ENCODE assay signal across 1 cellular context in the genomic region with DNA sequence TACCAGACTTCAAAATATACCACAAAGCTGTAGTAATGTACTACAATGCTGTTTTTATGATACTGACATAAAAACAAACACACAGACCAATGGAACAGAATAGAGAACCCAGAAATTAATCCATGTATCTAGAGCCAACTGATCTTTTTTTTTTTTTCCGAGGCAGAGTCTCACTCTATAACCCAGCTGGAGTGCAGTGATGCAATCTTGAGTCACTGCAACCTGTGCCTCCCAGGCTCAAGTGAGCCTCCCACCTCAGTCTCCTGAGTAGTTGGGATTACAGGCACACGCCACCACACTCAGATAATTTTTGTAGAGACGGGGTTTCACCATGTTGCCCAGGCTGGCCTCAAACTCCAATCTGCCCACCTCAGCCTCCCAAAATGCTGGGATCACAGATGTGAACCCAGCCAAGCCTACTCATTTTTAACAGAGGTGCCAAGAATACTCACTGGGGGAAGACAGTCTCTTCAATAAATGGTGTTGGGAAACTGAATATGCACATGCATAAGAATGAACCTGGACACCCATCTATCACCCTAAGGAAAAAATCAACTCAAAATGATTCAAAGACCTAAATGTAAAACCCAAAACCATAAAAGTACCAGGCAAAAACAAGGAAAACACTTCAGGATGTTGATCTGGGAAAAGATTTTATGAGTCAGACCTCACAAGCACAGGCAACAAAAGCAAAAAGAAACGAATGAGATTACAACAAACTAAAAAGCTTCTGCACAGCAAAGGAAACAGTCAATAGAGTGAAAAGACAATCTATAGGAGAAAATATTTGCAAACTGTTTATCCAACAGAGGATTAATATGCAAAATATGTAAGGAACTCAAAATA.
A peak's percentile ranks its signal among the peaks of the same experiment; 100 is the strongest.
TF ChIP-seq lines count a peak whose summit lies in the region.

No MANE protein-coding gene starts in this region.

TF ChIP-seq in HEK293, 187 proteins besides CTCF, POLR2A, EP300 and RAD21 (continued from another document and continues in another):
- TF ChIP-seq, protein P1, sequence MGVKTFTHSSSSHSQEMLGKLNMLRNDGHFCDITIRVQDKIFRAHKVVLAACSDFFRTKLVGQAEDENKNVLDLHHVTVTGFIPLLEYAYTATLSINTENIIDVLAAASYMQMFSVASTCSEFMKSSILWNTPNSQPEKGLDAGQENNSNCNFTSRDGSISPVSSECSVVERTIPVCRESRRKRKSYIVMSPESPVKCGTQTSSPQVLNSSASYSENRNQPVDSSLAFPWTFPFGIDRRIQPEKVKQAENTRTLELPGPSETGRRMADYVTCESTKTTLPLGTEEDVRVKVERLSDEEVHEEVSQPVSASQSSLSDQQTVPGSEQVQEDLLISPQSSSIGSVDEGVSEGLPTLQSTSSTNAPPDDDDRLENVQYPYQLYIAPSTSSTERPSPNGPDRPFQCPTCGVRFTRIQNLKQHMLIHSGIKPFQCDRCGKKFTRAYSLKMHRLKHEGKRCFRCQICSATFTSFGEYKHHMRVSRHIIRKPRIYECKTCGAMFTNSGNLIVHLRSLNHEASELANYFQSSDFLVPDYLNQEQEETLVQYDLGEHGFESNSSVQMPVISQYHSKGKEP (tag by site-specific recombination; IDR thresholded peaks at IDR 0.05): no peak
- TF ChIP-seq KLF8 (tag by site-specific recombination; IDR thresholded peaks at IDR 0.05) (peak; percentile 29; the same call in 1 of the 2 replicates), RBAK (tag by site-specific recombination; IDR thresholded peaks at IDR 0.05) (no peak), KLF1 (tag by site-specific recombination; IDR thresholded peaks at IDR 0.05) (no peak), ZNF175 (tag by site-specific recombination; IDR thresholded peaks at IDR 0.05) (no peak), ZNF223 (tag by site-specific recombination; IDR thresholded peaks at IDR 0.05) (no peak), EGR2 (tag by site-specific recombination; IDR thresholded peaks at IDR 0.05; ENCODE audit: low read depth) (peak; percentile 72), BCL11B (tag by site-specific recombination; IDR thresholded peaks at IDR 0.05; ENCODE audit: low read depth) (no peak), ZNF132 (tag by site-specific recombination; IDR thresholded peaks at IDR 0.05; ENCODE audit: borderline replicate concordance) (no peak), ZNF391 (tag by site-specific recombination; IDR thresholded peaks at IDR 0.05; ENCODE audit: borderline replicate concordance, low read depth) (no peak), ZNF2 (tag by site-specific recombination; IDR thresholded peaks at IDR 0.05) (0 out of 2 replicates have a peak, but pooled peaks have one; percentile 38), ZNF792 (tag by site-specific recombination; IDR thresholded peaks at IDR 0.05) (no peak), ZNF558 (tag by site-specific recombination; IDR thresholded peaks at IDR 0.05) (no peak; the same call in 1 of the 2 replicates), ZNF843 (tag by site-specific recombination; IDR thresholded peaks at IDR 0.05) (no peak), ZNF629 (tag by site-specific recombination; IDR thresholded peaks at IDR 0.05) (no peak), ZNF544 (tag by site-specific recombination; IDR thresholded peaks at IDR 0.05) (no peak), ZNF133 (tag by site-specific recombination; IDR thresholded peaks at IDR 0.05) (no peak), KLF9 (tag by site-specific recombination; IDR thresholded peaks at IDR 0.05; ENCODE audit: low read depth) (0 out of 2 replicates have a peak, but pooled peaks have one; percentile 18), ZNF521 (tag by site-specific recombination; IDR thresholded peaks at IDR 0.05) (no peak), ZNF324 (tag by site-specific recombination; IDR thresholded peaks at IDR 0.05) (0 out of 2 replicates have a peak, but pooled peaks have one; percentile 61), HOXC10 (CRISPR knock-in tag; IDR thresholded peaks at IDR 0.05) (no peak), PRDM1 (tag by site-specific recombination; IDR thresholded peaks at IDR 0.05) (no peak), ZSCAN16 (tag by site-specific recombination; IDR thresholded peaks at IDR 0.05) (no peak), KLF10 (tag by site-specific recombination; IDR thresholded peaks at IDR 0.05) (no peak), YY1 (tag by site-specific recombination; IDR thresholded peaks at IDR 0.05) (no peak), ZNF626 (tag by site-specific recombination; IDR thresholded peaks at IDR 0.05) (no peak), ZNF561 (tag by site-specific recombination; IDR thresholded peaks at IDR 0.05; ENCODE audit: borderline replicate concordance) (no peak), GLIS2 (tag by site-specific recombination; IDR thresholded peaks at IDR 0.05) (no peak), ZNF571 (tag by site-specific recombination; IDR thresholded peaks at IDR 0.05) (no peak), ZNF416 (tag by site-specific recombination; IDR thresholded peaks at IDR 0.05) (no peak), SCRT1 (tag by site-specific recombination; IDR thresholded peaks at IDR 0.05; ENCODE audit: borderline replicate concordance) (peak; percentile 64), ZNF621 (tag by site-specific recombination; IDR thresholded peaks at IDR 0.05) (no peak), ZNF114 (tag by site-specific recombination; IDR thresholded peaks at IDR 0.05) (no peak), ZNF221 (tag by site-specific recombination; IDR thresholded peaks at IDR 0.05; ENCODE audit: borderline replicate concordance) (no peak), ZNF16 (tag by site-specific recombination; IDR thresholded peaks at IDR 0.05; ENCODE audit: low read depth) (peak; percentile 45; the same call in 1 of the 2 replicates), ZNF350 (tag by site-specific recombination; IDR thresholded peaks at IDR 0.05) (no peak), ZNF549 (tag by site-specific recombination; IDR thresholded peaks at IDR 0.05) (no peak), SP3 (tag by site-specific recombination; IDR thresholded peaks at IDR 0.05) (no peak)
- TF ChIP-seq, protein P2, sequence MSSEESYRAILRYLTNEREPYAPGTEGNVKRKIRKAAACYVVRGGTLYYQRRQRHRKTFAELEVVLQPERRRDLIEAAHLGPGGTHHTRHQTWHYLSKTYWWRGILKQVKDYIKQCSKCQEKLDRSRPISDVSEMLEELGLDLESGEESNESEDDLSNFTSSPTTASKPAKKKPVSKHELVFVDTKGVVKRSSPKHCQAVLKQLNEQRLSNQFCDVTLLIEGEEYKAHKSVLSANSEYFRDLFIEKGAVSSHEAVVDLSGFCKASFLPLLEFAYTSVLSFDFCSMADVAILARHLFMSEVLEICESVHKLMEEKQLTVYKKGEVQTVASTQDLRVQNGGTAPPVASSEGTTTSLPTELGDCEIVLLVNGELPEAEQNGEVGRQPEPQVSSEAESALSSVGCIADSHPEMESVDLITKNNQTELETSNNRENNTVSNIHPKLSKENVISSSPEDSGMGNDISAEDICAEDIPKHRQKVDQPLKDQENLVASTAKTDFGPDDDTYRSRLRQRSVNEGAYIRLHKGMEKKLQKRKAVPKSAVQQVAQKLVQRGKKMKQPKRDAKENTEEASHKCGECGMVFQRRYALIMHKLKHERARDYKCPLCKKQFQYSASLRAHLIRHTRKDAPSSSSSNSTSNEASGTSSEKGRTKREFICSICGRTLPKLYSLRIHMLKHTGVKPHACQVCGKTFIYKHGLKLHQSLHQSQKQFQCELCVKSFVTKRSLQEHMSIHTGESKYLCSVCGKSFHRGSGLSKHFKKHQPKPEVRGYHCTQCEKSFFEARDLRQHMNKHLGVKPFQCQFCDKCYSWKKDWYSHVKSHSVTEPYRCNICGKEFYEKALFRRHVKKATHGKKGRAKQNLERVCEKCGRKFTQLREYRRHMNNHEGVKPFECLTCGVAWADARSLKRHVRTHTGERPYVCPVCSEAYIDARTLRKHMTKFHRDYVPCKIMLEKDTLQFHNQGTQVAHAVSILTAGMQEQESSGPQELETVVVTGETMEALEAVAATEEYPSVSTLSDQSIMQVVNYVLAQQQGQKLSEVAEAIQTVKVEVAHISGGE (tag by site-specific recombination; conservative IDR thresholded peaks at IDR 0.05; ENCODE audit: low read depth): no peak
- TF ChIP-seq, protein P3, sequence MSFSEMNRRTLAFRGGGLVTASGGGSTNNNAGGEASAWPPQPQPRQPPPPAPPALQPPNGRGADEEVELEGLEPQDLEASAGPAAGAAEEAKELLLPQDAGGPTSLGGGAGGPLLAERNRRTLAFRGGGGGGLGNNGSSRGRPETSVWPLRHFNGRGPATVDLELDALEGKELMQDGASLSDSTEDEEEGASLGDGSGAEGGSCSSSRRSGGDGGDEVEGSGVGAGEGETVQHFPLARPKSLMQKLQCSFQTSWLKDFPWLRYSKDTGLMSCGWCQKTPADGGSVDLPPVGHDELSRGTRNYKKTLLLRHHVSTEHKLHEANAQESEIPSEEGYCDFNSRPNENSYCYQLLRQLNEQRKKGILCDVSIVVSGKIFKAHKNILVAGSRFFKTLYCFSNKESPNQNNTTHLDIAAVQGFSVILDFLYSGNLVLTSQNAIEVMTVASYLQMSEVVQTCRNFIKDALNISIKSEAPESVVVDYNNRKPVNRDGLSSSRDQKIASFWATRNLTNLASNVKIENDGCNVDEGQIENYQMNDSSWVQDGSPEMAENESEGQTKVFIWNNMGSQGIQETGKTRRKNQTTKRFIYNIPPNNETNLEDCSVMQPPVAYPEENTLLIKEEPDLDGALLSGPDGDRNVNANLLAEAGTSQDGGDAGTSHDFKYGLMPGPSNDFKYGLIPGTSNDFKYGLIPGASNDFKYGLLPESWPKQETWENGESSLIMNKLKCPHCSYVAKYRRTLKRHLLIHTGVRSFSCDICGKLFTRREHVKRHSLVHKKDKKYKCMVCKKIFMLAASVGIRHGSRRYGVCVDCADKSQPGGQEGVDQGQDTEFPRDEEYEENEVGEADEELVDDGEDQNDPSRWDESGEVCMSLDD (tag by site-specific recombination; IDR thresholded peaks at IDR 0.05): no peak
- TF ChIP-seq, protein P4, sequence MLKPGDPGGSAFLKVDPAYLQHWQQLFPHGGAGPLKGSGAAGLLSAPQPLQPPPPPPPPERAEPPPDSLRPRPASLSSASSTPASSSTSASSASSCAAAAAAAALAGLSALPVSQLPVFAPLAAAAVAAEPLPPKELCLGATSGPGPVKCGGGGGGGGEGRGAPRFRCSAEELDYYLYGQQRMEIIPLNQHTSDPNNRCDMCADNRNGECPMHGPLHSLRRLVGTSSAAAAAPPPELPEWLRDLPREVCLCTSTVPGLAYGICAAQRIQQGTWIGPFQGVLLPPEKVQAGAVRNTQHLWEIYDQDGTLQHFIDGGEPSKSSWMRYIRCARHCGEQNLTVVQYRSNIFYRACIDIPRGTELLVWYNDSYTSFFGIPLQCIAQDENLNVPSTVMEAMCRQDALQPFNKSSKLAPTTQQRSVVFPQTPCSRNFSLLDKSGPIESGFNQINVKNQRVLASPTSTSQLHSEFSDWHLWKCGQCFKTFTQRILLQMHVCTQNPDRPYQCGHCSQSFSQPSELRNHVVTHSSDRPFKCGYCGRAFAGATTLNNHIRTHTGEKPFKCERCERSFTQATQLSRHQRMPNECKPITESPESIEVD (tag by site-specific recombination; IDR thresholded peaks at IDR 0.05): peak; percentile 60
- TF ChIP-seq, protein P5, sequence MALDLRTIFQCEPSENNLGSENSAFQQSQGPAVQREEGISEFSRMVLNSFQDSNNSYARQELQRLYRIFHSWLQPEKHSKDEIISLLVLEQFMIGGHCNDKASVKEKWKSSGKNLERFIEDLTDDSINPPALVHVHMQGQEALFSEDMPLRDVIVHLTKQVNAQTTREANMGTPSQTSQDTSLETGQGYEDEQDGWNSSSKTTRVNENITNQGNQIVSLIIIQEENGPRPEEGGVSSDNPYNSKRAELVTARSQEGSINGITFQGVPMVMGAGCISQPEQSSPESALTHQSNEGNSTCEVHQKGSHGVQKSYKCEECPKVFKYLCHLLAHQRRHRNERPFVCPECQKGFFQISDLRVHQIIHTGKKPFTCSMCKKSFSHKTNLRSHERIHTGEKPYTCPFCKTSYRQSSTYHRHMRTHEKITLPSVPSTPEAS (tag by site-specific recombination; IDR thresholded peaks at IDR 0.05): no peak
- TF ChIP-seq, protein P6, sequence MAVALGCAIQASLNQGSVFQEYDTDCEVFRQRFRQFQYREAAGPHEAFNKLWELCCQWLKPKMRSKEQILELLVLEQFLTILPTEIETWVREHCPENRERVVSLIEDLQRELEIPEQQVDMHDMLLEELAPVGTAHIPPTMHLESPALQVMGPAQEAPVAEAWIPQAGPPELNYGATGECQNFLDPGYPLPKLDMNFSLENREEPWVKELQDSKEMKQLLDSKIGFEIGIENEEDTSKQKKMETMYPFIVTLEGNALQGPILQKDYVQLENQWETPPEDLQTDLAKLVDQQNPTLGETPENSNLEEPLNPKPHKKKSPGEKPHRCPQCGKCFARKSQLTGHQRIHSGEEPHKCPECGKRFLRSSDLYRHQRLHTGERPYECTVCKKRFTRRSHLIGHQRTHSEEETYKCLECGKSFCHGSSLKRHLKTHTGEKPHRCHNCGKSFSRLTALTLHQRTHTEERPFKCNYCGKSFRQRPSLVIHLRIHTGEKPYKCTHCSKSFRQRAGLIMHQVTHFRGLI (tag by site-specific recombination; IDR thresholded peaks at IDR 0.05): no peak
- TF ChIP-seq, protein P7, sequence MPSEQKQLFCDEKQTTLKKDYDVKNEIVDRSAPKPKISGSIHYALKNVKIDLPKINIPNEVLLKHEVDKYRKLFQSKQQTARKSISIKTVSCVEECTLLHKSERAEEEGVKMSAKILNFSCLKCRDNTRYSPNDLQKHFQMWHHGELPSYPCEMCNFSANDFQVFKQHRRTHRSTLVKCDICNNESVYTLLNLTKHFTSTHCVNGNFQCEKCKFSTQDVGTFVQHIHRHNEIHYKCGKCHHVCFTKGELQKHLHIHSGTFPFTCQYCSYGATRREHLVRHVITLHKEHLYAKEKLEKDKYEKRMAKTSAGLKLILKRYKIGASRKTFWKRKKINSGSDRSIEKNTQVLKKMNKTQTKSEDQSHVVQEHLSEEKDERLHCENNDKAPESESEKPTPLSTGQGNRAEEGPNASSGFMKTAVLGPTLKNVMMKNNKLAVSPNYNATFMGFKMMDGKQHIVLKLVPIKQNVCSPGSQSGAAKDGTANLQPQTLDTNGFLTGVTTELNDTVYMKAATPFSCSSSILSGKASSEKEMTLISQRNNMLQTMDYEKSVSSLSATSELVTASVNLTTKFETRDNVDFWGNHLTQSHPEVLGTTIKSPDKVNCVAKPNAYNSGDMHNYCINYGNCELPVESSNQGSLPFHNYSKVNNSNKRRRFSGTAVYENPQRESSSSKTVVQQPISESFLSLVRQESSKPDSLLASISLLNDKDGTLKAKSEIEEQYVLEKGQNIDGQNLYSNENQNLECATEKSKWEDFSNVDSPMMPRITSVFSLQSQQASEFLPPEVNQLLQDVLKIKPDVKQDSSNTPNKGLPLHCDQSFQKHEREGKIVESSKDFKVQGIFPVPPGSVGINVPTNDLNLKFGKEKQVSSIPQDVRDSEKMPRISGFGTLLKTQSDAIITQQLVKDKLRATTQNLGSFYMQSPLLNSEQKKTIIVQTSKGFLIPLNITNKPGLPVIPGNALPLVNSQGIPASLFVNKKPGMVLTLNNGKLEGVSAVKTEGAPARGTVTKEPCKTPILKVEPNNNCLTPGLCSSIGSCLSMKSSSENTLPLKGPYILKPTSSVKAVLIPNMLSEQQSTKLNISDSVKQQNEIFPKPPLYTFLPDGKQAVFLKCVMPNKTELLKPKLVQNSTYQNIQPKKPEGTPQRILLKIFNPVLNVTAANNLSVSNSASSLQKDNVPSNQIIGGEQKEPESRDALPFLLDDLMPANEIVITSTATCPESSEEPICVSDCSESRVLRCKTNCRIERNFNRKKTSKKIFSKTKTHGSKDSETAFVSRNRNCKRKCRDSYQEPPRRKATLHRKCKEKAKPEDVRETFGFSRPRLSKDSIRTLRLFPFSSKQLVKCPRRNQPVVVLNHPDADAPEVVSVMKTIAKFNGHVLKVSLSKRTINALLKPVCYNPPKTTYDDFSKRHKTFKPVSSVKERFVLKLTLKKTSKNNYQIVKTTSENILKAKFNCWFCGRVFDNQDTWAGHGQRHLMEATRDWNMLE (tag by site-specific recombination; conservative IDR thresholded peaks at IDR 0.05; ENCODE audit: low read depth): no peak
